Comparison of ENCODE assay signal across 1 cellular context in the genomic region with DNA sequence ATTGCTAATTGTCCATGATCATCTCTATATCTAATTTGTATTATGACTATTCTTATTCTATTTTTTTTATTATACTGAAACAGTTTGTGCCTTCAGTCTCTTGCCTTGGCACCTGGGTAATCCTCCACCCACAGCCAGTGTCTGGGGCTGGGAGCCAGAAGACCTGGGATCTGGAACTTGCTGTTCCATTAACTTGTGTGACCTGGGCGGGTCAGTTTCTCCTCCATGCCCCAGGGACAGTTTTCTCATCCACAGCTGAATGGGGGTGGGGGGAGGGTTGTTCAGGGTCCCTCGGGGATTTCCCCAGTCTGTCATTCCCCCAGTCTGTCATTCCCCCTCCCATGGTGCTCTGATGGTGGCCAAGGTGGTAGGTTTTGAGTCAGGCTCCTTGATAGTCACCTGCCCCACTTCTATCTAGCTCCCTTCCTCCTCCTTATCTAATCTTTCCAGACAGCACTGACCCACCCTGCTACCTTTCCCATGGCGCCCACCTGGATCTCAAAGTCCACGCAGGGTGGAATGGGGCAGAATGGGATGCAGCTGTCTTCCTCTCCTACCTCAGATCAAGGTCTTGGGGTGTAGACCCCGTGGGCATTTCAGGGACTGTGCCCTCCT.
TF ChIP-seq lines count a peak whose summit lies in the region.

No MANE protein-coding gene starts in this region.

TF ChIP-seq in HEK293, 187 proteins besides CTCF, POLR2A, EP300 and RAD21:
- TF ChIP-seq ZNF544 (tag by site-specific recombination; IDR thresholded peaks at IDR 0.05) (no peak), MEIS1 (CRISPR knock-in tag; IDR thresholded peaks at IDR 0.05; ENCODE audit: borderline replicate concordance) (no peak), ZNF785 (tag by site-specific recombination; IDR thresholded peaks at IDR 0.05) (no peak), ZNF335 (tag by site-specific recombination; conservative IDR thresholded peaks at IDR 0.05) (peak; percentile 20; the same call in 1 of the 2 replicates)
- TF ChIP-seq, protein P1, sequence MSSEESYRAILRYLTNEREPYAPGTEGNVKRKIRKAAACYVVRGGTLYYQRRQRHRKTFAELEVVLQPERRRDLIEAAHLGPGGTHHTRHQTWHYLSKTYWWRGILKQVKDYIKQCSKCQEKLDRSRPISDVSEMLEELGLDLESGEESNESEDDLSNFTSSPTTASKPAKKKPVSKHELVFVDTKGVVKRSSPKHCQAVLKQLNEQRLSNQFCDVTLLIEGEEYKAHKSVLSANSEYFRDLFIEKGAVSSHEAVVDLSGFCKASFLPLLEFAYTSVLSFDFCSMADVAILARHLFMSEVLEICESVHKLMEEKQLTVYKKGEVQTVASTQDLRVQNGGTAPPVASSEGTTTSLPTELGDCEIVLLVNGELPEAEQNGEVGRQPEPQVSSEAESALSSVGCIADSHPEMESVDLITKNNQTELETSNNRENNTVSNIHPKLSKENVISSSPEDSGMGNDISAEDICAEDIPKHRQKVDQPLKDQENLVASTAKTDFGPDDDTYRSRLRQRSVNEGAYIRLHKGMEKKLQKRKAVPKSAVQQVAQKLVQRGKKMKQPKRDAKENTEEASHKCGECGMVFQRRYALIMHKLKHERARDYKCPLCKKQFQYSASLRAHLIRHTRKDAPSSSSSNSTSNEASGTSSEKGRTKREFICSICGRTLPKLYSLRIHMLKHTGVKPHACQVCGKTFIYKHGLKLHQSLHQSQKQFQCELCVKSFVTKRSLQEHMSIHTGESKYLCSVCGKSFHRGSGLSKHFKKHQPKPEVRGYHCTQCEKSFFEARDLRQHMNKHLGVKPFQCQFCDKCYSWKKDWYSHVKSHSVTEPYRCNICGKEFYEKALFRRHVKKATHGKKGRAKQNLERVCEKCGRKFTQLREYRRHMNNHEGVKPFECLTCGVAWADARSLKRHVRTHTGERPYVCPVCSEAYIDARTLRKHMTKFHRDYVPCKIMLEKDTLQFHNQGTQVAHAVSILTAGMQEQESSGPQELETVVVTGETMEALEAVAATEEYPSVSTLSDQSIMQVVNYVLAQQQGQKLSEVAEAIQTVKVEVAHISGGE (tag by site-specific recombination; conservative IDR thresholded peaks at IDR 0.05; ENCODE audit: low read depth): no peak
